ENCODE assay signal across 16 cellular contexts in genomic region chr2:13040043-13040442, GRCh38.
DNase-seq lines count a peak whose midpoint lies in the region; ATAC-seq, FAIRE-seq and TF ChIP-seq lines count a peak whose summit lies in the region.
"Had no signal": no experiment of that assay in that cellular context is flagged by ENCODE, and none has a peak within 500 bp of the region (broad histone marks: within the 10 kb centered on the region; RNA-seq: fewer than 3 reads in every experiment).

No MANE protein-coding gene starts in this region.

- FAIRE-seq in H1 (lab: Jason Lieb, UNC): no peak
- FAIRE-seq: G401.6, GM12892 had no signal

- no peak overlapping the region for H4K8ac ChIP-seq in H9 (replicated peaks; ENCODE audit: insufficient read length, low read depth, low read length)
- H4K8ac ChIP-seq in H1 (ENCODE audit: extremely low read depth, insufficient read depth, low read length): no peak overlapping the region

- intact Hi-C loops in posterior vena cava (cut with DNase I): no loop called here

- no peaks in the 10 kb centered on the region for H3K27me3 Mint-ChIP-seq in GM23338 (ENCODE audit: insufficient read depth, low read depth, poor library complexity)
- peaks cover 3% of the 10 kb centered on the region; the same call in 1 of the 2 replicates for H3K27me3 Mint-ChIP-seq in H9 (ENCODE audit: low read depth)

- no peak overlapping the region for H2BK15ac ChIP-seq in H9 (ENCODE audit: low read depth, low read length)
- no peak overlapping the region for H2BK15ac ChIP-seq in H1 (ENCODE audit: low read length)

- CTCF ChIA-PET in H1 (lab: Charles Lee; ENCODE audit: partially characterized antibody): interaction anchor here (1.2 to 1.5 kb wide), 2 partner anchors 19 to 33 kb away, joined by 3 to 4 read pairs; no protein-coding TSS in a partner anchor

- no peak overlapping the region for H3K56ac ChIP-seq in H9 (ENCODE audit: insufficient read length, low read depth, low read length)
- H3K56ac ChIP-seq in H1 (replicated peaks; ENCODE audit: insufficient read length, low read depth, low read length): no peak overlapping the region

- H4K91ac ChIP-seq in H9 (ENCODE audit: insufficient read length, low read depth, low read length) (no peak overlapping the region), H1 (replicated peaks; ENCODE audit: insufficient read length, low read length) (no peak overlapping the region)

- no peak overlapping the region for H2BK120ac ChIP-seq in H9 (ENCODE audit: low read depth, low read length, poor library complexity, severe bottlenecking)
- no peak overlapping the region for H2BK120ac ChIP-seq in H1 (replicated peaks; ENCODE audit: low read depth, low read length)

- no peak overlapping the region for H3K27ac ChIP-seq in GM23338 (ENCODE audit: low read depth)
- no peak overlapping the region for H3K27ac ChIP-seq in H9 (ENCODE audit: insufficient read length, low read depth, low read length)
- H3K27ac ChIP-seq in H1 (ENCODE audit: low read depth, low read length): no peak overlapping the region

- H3K27me3 ChIP-seq in GM23338 (ENCODE audit: insufficient read depth) (no peaks in the 10 kb centered on the region), H9 (ENCODE audit: insufficient read depth, low read length) (no peaks in the 10 kb centered on the region), H1 (replicated peaks in 1 of 4; ENCODE audit: control insufficient read depth in 3 of 4, extremely low read depth in 1 of 4, insufficient read depth in 3 of 4, low read length in 3 of 4) (no peaks in the 10 kb centered on the region)

- no peak overlapping the region for H3K18ac ChIP-seq in H9 (ENCODE audit: insufficient read length, low read depth, low read length)
- H3K18ac ChIP-seq in H1 (ENCODE audit: extremely low read depth, low read length): no peak overlapping the region

- no peak overlapping the region for H3K9ac ChIP-seq in H9 (ENCODE audit: extremely low read depth, insufficient read length, low read length)
- H3K9ac ChIP-seq in H1 (replicated peaks in 1 of 4; ENCODE audit: extremely low read depth in 1 of 4, low read depth in 3 of 4, low read length in 3 of 4): no peak overlapping the region

- no CpG with 5 or more reads among the region's 13 CpGs for WGBS in H9 (ENCODE audit: extremely low coverage, insufficient read length, low lambda C conversion rate)
- WGBS in H1 (ENCODE audit: extremely low coverage in 1 of 2, insufficient coverage in 1 of 2, insufficient read length in 1 of 2, insufficient replicate concordance in 2 of 2, low coverage in 1 of 2, low lambda C conversion rate in 2 of 2, missing lambda C conversion rate in 1 of 2), 2 experiments: 95% methylated on average over 13 of the region's 13 CpGs; no CpG with 5 or more reads in 1 of the 2 experiments

- H3K36me3 Mint-ChIP-seq in GM23338 (ENCODE audit: low read depth): 0 out of 3 replicates have a peak, but pooled peaks cover 5% of the 10 kb centered on the region
- peaks cover 0 to 7% (median 0%) of the 10 kb centered on the region in 3 experiments; a peak in 2 of 7 replicates for H3K36me3 Mint-ChIP-seq in H9 (ENCODE audit: insufficient read depth in 1 of 3, low read depth in 3 of 3)

- H3K4me1 ChIP-seq in GM23338 (ENCODE audit: insufficient read depth) (no peaks in the 10 kb centered on the region), H9 (ENCODE audit: insufficient read depth, low read length) (no peaks in the 10 kb centered on the region), H1 (replicated peaks in 1 of 4; ENCODE audit: control insufficient read depth in 3 of 4, insufficient read depth in 4 of 4, low read length in 3 of 4) (no peaks in the 10 kb centered on the region)
- H3K4me1 ChIP-seq: HAP-1 had no signal

- H2BK12ac ChIP-seq in H9 (ENCODE audit: insufficient read length, low read depth, low read length): no peak overlapping the region
- H2BK12ac ChIP-seq in H1 (ENCODE audit: low read depth, low read length): no peak overlapping the region

- POLR2A ChIA-PET in H1 (lab: Charles Lee; ENCODE audit: partially characterized antibody): no interaction called here

- H3K79me1 ChIP-seq in H9 (ENCODE audit: insufficient read depth, low read depth, low read length, poor library complexity, severe bottlenecking): no peaks in the 10 kb centered on the region
- H3K79me1 ChIP-seq in H1 (ENCODE audit: low read depth, low read length): no peaks in the 10 kb centered on the region

- H2BK5ac ChIP-seq in H9 (ENCODE audit: insufficient read length, low read length) (no peak overlapping the region), H1 (ENCODE audit: low read depth, low read length) (no peak overlapping the region)

- TF ChIP-seq RAD21 in H1 (IDR thresholded peaks at IDR 0.05 in 1 of 2, conservative IDR thresholded peaks at IDR 0.05 in 1 of 2; ENCODE audit: low read depth in 2 of 2, low read length in 2 of 2): no peak

- no peaks in the 10 kb centered on the region for H3K36me3 ChIP-seq in GM23338 (ENCODE audit: insufficient read depth)
- no peaks in the 10 kb centered on the region for H3K36me3 ChIP-seq in H1 (ENCODE audit: control insufficient read depth in 2 of 4, insufficient read depth in 4 of 4, low read length in 3 of 4)
- H3K36me3 ChIP-seq: HAP-1 had no signal

- H2AK5ac ChIP-seq in H9 (ENCODE audit: insufficient read length, low read length): no peak overlapping the region
- H2AK5ac ChIP-seq in H1 (ENCODE audit: low read depth, low read length): no peak overlapping the region

- H3K23ac ChIP-seq in H9 (ENCODE audit: insufficient read length, low read depth, low read length) (no peak overlapping the region), H1 (ENCODE audit: insufficient read length) (no peak overlapping the region)

- H3K27ac Mint-ChIP-seq in GM23338 (no peak overlapping the region), H9 (no peak overlapping the region)
- H3K27ac Mint-ChIP-seq: CD4-positive, alpha-beta memory T cell; HFFc6 had no signal

- H3K9me3 ChIP-seq in H9 (ENCODE audit: control insufficient read depth, low read depth, low read length) (no peaks in the 10 kb centered on the region), H1 (ENCODE audit: insufficient read depth in 2 of 2, low read depth in 1 of 2, low read length in 1 of 2) (peaks cover 0 to 4% of the 10 kb centered on the region in 2 experiments; a peak in 1 of 4 replicates)
- H3K9me3 ChIP-seq: HAP-1 had no signal

- H4K20me1 ChIP-seq in GM23338 (replicated peaks; ENCODE audit: insufficient read depth) (no peaks in the 10 kb centered on the region), H9 (ENCODE audit: control insufficient read depth, insufficient read depth, insufficient read length) (no peaks in the 10 kb centered on the region), H1 (replicated peaks in 1 of 2; ENCODE audit: control insufficient read depth in 1 of 2, insufficient read depth in 2 of 2, low read length in 2 of 2) (no peaks in the 10 kb centered on the region)

- H2AFZ ChIP-seq in GM23338 (peak overlapping the region; percentile 69), H9 (ENCODE audit: low read length) (no peak overlapping the region), H1 (ENCODE audit: low read length) (peak overlapping the region; percentile 3; the same call in 1 of the 2 replicates)

- peak; percentile 34; the same call in 1 of the 3 replicates for ATAC-seq in GM23338
- ATAC-seq in HG02885 (IDR thresholded peaks at IDR 0.05; ENCODE audit: poor library complexity, unreplicated experiment): no peak

- H3K9me3 Mint-ChIP-seq in GM23338 (peaks cover 11% of the 10 kb centered on the region; the same call in 2 of the 3 replicates), H9 (peaks cover 9 to 13% of the 10 kb centered on the region in 2 experiments; a peak in 4 of 5 replicates)

- no peaks in the 10 kb centered on the region for H3K79me2 ChIP-seq in GM23338 (replicated peaks; ENCODE audit: insufficient read depth)
- H3K79me2 ChIP-seq in H9 (ENCODE audit: insufficient read depth, low read length): no peaks in the 10 kb centered on the region
- no peaks in the 10 kb centered on the region for H3K79me2 ChIP-seq in H1 (ENCODE audit: control insufficient read depth in 1 of 2, insufficient read depth in 2 of 2, low read length in 2 of 2)

- H3K9me2 ChIP-seq in GM23338 (ENCODE audit: insufficient read depth): 0 out of 2 replicates have a peak, but pooled peaks cover 6% of the 10 kb centered on the region

- no peaks in the 10 kb centered on the region for H3K23me2 ChIP-seq in H9 (ENCODE audit: insufficient read length, low read depth, low read length, poor library complexity, severe bottlenecking)
- no peaks in the 10 kb centered on the region for H3K23me2 ChIP-seq in H1 (ENCODE audit: low read depth, low read length)

- no peak overlapping the region for H4K5ac ChIP-seq in H9 (ENCODE audit: insufficient read length, low read depth, low read length)
- no peak overlapping the region for H4K5ac ChIP-seq in H1 (ENCODE audit: insufficient read length, low read depth, low read length)

- peak; percentile 5 for DNase-seq in GM23338 (ENCODE audit: low spot score)
- DNase-seq in H9: peak; percentile 25
- DNase-seq in H1 (ENCODE audit: low read depth in 1 of 2, low spot score in 2 of 2): no peak
- peak; percentile 78 for DNase-seq in posterior vena cava (ENCODE audit: low spot score)
- DNase-seq in DMS53 (lab: John Stamatoyannopoulos, UW): no peak
- no peak for DNase-seq in HuH-7 (ENCODE audit: low spot score)
- DNase-seq: C1 segment of cervical spinal cord; Calu3; CD4-positive, alpha-beta memory T cell; COR-L47; DND-41; HFFc6 had no signal

- H3T11ph ChIP-seq in H9 (ENCODE audit: low read length): no peak overlapping the region

- H3K4me1 Mint-ChIP-seq in GM23338 (no peaks in the 10 kb centered on the region), H9 (no peaks in the 10 kb centered on the region)
- H3K4me1 Mint-ChIP-seq: CD4-positive, alpha-beta memory T cell had no signal

- TF ChIP-seq CTCF in GM23338 (conservative IDR thresholded peaks at IDR 0.05; ENCODE audit: low read depth in 2 of 2): no peak
- no peak for TF ChIP-seq CTCF in H9 (conservative IDR thresholded peaks at IDR 0.05)
- no peak for TF ChIP-seq CTCF in H1 (IDR thresholded peaks at IDR 0.05; ENCODE audit: control extremely low read depth in 1 of 3, insufficient read depth in 1 of 3, low read depth in 1 of 3, low read length in 3 of 3)

- H2BK20ac ChIP-seq in H9 (ENCODE audit: low read depth, low read length, poor library complexity, severe bottlenecking) (no peak overlapping the region), H1 (ENCODE audit: low read length) (no peak overlapping the region)

- H3K4me2 ChIP-seq in GM23338 (no peak overlapping the region), H9 (ENCODE audit: insufficient read depth, insufficient read length, low read length) (no peak overlapping the region), H1 (ENCODE audit: insufficient read depth in 1 of 2, low read depth in 2 of 2, low read length in 2 of 2) (no peak overlapping the region)

- no peak for TF ChIP-seq POLR2A in H1 (IDR thresholded peaks at IDR 0.05; ENCODE audit: control extremely low read depth in 1 of 2, low read depth in 2 of 2, low read length in 2 of 2)

- no peak overlapping the region for H3K14ac ChIP-seq in H9 (ENCODE audit: insufficient read depth, low read length)
- H3K14ac ChIP-seq in H1 (ENCODE audit: insufficient read length): no peak overlapping the region

- H3K4ac ChIP-seq in H9 (ENCODE audit: low read depth, low read length) (no peak overlapping the region), H1 (replicated peaks; ENCODE audit: insufficient read length, low read depth, low read length) (no peak overlapping the region)

- H3F3A ChIP-seq in GM23338 (replicated peaks; ENCODE audit: low read depth): no peaks in the 10 kb centered on the region

- H3K4me3 ChIP-seq in GM23338: no peak overlapping the region
- H3K4me3 ChIP-seq in H1 (ENCODE audit: extremely low read depth in 1 of 4, insufficient read depth in 2 of 4, low read depth in 3 of 4, low read length in 4 of 4): no peak overlapping the region
- H3K4me3 ChIP-seq: HAP-1 had no signal

- no peak overlapping the region for H3K4me3 Mint-ChIP-seq in GM23338
- no peak overlapping the region for H3K4me3 Mint-ChIP-seq in H9
- H3K4me3 Mint-ChIP-seq: CD4-positive, alpha-beta memory T cell; HFFc6 had no signal

- no peak for TF ChIP-seq EP300 in H1 (IDR thresholded peaks at IDR 0.05; ENCODE audit: borderline replicate concordance in 1 of 2, low read depth in 2 of 2, low read length in 2 of 2)

Comparison
In these comparisons a context has a peak if more than half of its experiments do, and no peak if none do; other contexts are left out.
1. DNase-seq: peak in GM23338 (single experiment), H9 (single experiment) and posterior vena cava (single experiment); none in H1 (0 of 2), DMS53 (single experiment) and HuH-7 (single experiment).